Comparison of ENCODE assay signal across 15 cellular contexts in genomic region chr3:77298405-77298804, GRCh38.
"Had no signal": no experiment of that assay in that cellular context is flagged by ENCODE, and none has a peak within 500 bp of the region (broad histone marks: within the 10 kb centered on the region; RNA-seq: fewer than 3 reads in every experiment).

No MANE protein-coding gene starts in this region.

- H3K27ac Mint-ChIP-seq: activated naive CD4-positive, alpha-beta T cell treated with anti-CD3 and anti-CD28 coated beads, Interleukin-2, amount 50 U/mL, for 72 hours; activated T-cell treated with anti-CD3 and anti-CD28 coated beads, Interleukin-2, amount 50 U/mL, for 72 hours; effector memory CD8-positive, alpha-beta T cell; nephron progenitor cell; stimulated activated naive B cell treated with anti-CD40 and anti-IgM and Interleukin-4, amounts not matched to agents 10 μg/mL and 1 μg/mL and 100 μg/mL, for 72 hours had no signal

- DNase-seq: activated CD4-positive, alpha-beta T cell treated with anti-CD3 and anti-CD28 coated beads, Interleukin-2, amount 50 U/mL, for 4 hours; activated gamma-delta T cell; activated T-cell treated with anti-CD3 and anti-CD28 coated beads, Interleukin-2, amount 50 U/mL, for 72 hours; amniotic stem cell; effector memory CD8-positive, alpha-beta T cell; left ventricle myocardium inferior; mammary epithelial cell; nephron progenitor cell; nucleus accumbens; retina; stimulated activated naive B cell treated with anti-CD40 and anti-IgM and Interleukin-4, amounts not matched to agents 10 μg/mL and 1 μg/mL and 100 μg/mL, for 72 hours; tibial artery; uterus had no signal

- H3K4me1 Mint-ChIP-seq: stimulated activated naive B cell treated with anti-CD40 and anti-IgM and Interleukin-4, amounts not matched to agents 10 μg/mL and 1 μg/mL and 100 μg/mL, for 72 hours had no signal

- H3K27ac ChIP-seq: left ventricle myocardium inferior, tibial artery, uterus had no signal

- H3K9me3 Mint-ChIP-seq: nephron progenitor cell had no signal

- ATAC-seq: activated naive CD4-positive, alpha-beta T cell treated with anti-CD3 and anti-CD28 coated beads, Interleukin-2, amount 50 U/mL, for 72 hours; activated T-cell treated with anti-CD3 and anti-CD28 coated beads, Interleukin-2, amount 50 U/mL, for 72 hours; effector memory CD8-positive, alpha-beta T cell; stimulated activated naive B cell treated with anti-CD40 and anti-IgM and Interleukin-4, amounts not matched to agents 10 μg/mL and 1 μg/mL and 100 μg/mL, for 72 hours had no signal

- H3K27me3 Mint-ChIP-seq: effector memory CD8-positive, alpha-beta T cell; stimulated activated naive B cell treated with anti-CD40 and anti-IgM and Interleukin-4, amounts not matched to agents 10 μg/mL and 1 μg/mL and 100 μg/mL, for 72 hours had no signal

- H3K36me3 ChIP-seq: cardiac muscle cell, left ventricle myocardium inferior, tibial artery, uterus had no signal

- H3K9me3 ChIP-seq: left ventricle myocardium inferior, tibial artery, uterus had no signal

- H3K36me3 Mint-ChIP-seq: stimulated activated naive B cell treated with anti-CD40 and anti-IgM and Interleukin-4, amounts not matched to agents 10 μg/mL and 1 μg/mL and 100 μg/mL, for 72 hours had no signal

- H3K4me3 Mint-ChIP-seq: activated T-cell treated with anti-CD3 and anti-CD28 coated beads, Interleukin-2, amount 50 U/mL, for 72 hours; effector memory CD8-positive, alpha-beta T cell; nephron progenitor cell; stimulated activated naive B cell treated with anti-CD40 and anti-IgM and Interleukin-4, amounts not matched to agents 10 μg/mL and 1 μg/mL and 100 μg/mL, for 72 hours had no signal

- H3K4me1 ChIP-seq: tibial artery, uterus had no signal

- H3K4me3 ChIP-seq: cardiac muscle cell, left ventricle myocardium inferior, tibial artery, uterus had no signal

- H3K27me3 ChIP-seq: cardiac muscle cell, tibial artery, uterus had no signal
